8 cellular contexts compared by ENCODE assay signal in the genomic region with DNA sequence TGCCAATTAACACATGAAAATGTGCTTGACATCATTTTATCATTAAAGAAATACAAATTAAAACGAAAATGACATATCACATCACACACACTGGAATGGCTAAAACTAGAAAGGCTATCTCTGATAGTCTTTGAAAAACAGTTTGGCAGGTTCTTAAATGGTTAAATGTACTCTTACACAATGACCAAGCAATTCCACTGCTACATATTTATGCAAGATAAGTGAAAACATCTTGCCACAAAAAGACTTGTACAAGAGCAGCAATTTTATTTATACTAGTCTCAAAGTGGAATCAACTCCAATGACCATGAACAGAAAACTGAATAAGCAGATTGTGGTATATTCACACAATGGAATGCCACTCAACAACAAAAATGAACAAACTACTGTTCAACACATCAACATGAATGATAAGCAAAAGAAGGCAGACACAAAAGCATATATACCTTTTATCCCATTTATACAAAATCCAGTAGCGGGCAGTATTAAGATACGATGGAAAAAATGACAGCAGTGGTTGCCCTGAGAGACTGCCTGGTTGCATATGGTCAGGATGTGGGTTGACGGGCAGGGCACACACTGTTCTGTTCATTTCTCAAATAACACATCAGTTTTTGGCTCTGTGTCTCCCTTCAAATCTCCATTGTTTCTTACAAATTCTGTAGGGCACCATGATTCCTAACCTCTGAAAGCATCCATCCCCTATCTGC. TPM values are rescaled to one million over a fixed set of nuclear protein-coding genes. Genes with fewer than 3 reads are reported as not detected.
A peak's percentile ranks its signal among the peaks of the same experiment; 100 is the strongest.
DNase-seq lines count a peak whose midpoint lies in the region; ATAC-seq and TF ChIP-seq lines count a peak whose summit lies in the region.

No MANE protein-coding gene starts in this region.

- no peak for TF ChIP-seq CTCF in smooth muscle cell (IDR thresholded peaks at IDR 0.05; ENCODE audit: borderline replicate concordance, insufficient read depth, poor library complexity, severe bottlenecking)

- no peak overlapping the region for H3K27ac ChIP-seq in smooth muscle cell (ENCODE audit: low read depth)

- CTCF ChIA-PET in activated CD8-positive, alpha-beta memory T cell treated with anti-CD3 and anti-CD28 coated beads, Interleukin-2, amount 10 ng/mL, durations not matched to agents 7 days and 5 days (lab: Charles Lee) = no interaction called here

- peak; percentile 84 for DNase-seq in activated CD8-positive, alpha-beta memory T cell treated with anti-CD3 and anti-CD28 coated beads, Interleukin-2, amount 10 ng/mL, durations not matched to agents 7 days and 5 days
- DNase-seq in left ventricle myocardium superior (no peak), NCI-H2107 treated with DMSO at 0.1 percent for 48 hours (lab: John Stamatoyannopoulos, UW; ENCODE audit: unreplicated experiment) (no peak), H7 (no peak), NCI-H146 treated with DMSO at 0.1 percent for 48 hours (lab: John Stamatoyannopoulos, UW; ENCODE audit: unreplicated experiment) (no peak), smooth muscle cell (lab: John Stamatoyannopoulos, UW; ENCODE audit: unreplicated experiment) (no peak)

- no peaks in the 10 kb centered on the region for H3F3A ChIP-seq in smooth muscle cell (ENCODE audit: low read depth)

- peaks cover 3% of the 10 kb centered on the region for H3K9me3 Mint-ChIP-seq in activated CD8-positive, alpha-beta memory T cell treated with anti-CD3 and anti-CD28 coated beads, Interleukin-2, amount 10 ng/mL, durations not matched to agents 7 days and 5 days (ENCODE audit: low read depth)

- H3K4me1 ChIP-seq in smooth muscle cell (ENCODE audit: low read depth) = no peaks in the 10 kb centered on the region

- WGBS in smooth muscle cell (ENCODE audit: low lambda C conversion rate) = 79% methylated on average over 4 of the region's 4 CpGs

- intact Hi-C loops in left ventricle myocardium superior (cut with micrococcal nuclease) = no loop called here

- H3K9ac ChIP-seq in smooth muscle cell (ENCODE audit: low read depth) = no peak overlapping the region

- H3K4me2 ChIP-seq in smooth muscle cell = no peak overlapping the region

- peak overlapping the region; percentile 49 for H3K4me3 Mint-ChIP-seq in activated CD8-positive, alpha-beta memory T cell treated with anti-CD3 and anti-CD28 coated beads, Interleukin-2, amount 10 ng/mL, durations not matched to agents 7 days and 5 days

- peaks cover 83% of the 10 kb centered on the region for H3K36me3 Mint-ChIP-seq in activated CD8-positive, alpha-beta memory T cell treated with anti-CD3 and anti-CD28 coated beads, Interleukin-2, amount 10 ng/mL, durations not matched to agents 7 days and 5 days

- peak overlapping the region; percentile 85 for H3K27ac Mint-ChIP-seq in activated CD8-positive, alpha-beta memory T cell treated with anti-CD3 and anti-CD28 coated beads, Interleukin-2, amount 10 ng/mL, durations not matched to agents 7 days and 5 days

- H3K79me2 ChIP-seq in smooth muscle cell (ENCODE audit: low read depth) = no peaks in the 10 kb centered on the region

- H3K4me3 ChIP-seq in H7 (ENCODE audit: insufficient read depth, low read depth, low read length) (no peak overlapping the region), smooth muscle cell (no peak overlapping the region)

- peak; percentile 77 for ATAC-seq in GM18498 (IDR thresholded peaks at IDR 0.05; ENCODE audit: unreplicated experiment)
- peak; percentile 65 for ATAC-seq in HG02973 (IDR thresholded peaks at IDR 0.05; ENCODE audit: unreplicated experiment)
- peak; percentile 84 for ATAC-seq in activated CD8-positive, alpha-beta memory T cell treated with anti-CD3 and anti-CD28 coated beads, Interleukin-2, amount 10 ng/mL, durations not matched to agents 7 days and 5 days
- peak; percentile 67 for ATAC-seq in left ventricle myocardium superior

- H3K9me3 ChIP-seq in smooth muscle cell (replicated peaks; ENCODE audit: low read depth) = no peaks in the 10 kb centered on the region

- no peaks in the 10 kb centered on the region for H3K27me3 ChIP-seq in H7 (ENCODE audit: control insufficient read depth, insufficient read depth, low read length)
- H3K27me3 ChIP-seq in smooth muscle cell (ENCODE audit: low read depth) = no peaks in the 10 kb centered on the region

- peaks cover 68% of the 10 kb centered on the region for H3K4me1 Mint-ChIP-seq in activated CD8-positive, alpha-beta memory T cell treated with anti-CD3 and anti-CD28 coated beads, Interleukin-2, amount 10 ng/mL, durations not matched to agents 7 days and 5 days

- no peaks in the 10 kb centered on the region for H3K27me3 Mint-ChIP-seq in activated CD8-positive, alpha-beta memory T cell treated with anti-CD3 and anti-CD28 coated beads, Interleukin-2, amount 10 ng/mL, durations not matched to agents 7 days and 5 days

- H3K36me3 ChIP-seq in H7 (replicated peaks; ENCODE audit: control insufficient read depth, insufficient read depth, low read length) (no peaks in the 10 kb centered on the region), smooth muscle cell (ENCODE audit: low read depth) (no peaks in the 10 kb centered on the region)

- no peak overlapping the region for H2AFZ ChIP-seq in smooth muscle cell (ENCODE audit: low read depth)

- H4K20me1 ChIP-seq in smooth muscle cell (ENCODE audit: low read depth) = no peaks in the 10 kb centered on the region

RNA-seq across cellular contexts. Expression of a gene that starts 25.3 kb away (rescaled TPM):
- 100 to 1,000 TPM; 255 to 385 TPM for total RNA-seq in activated CD8-positive, alpha-beta memory T cell treated with anti-CD3 and anti-CD28 coated beads, Interleukin-2, amount 10 ng/mL, durations not matched to agents 7 days and 5 days
- total RNA-seq in left ventricle myocardium superior (69.2 TPM), smooth muscle cell (14.6 and 15.5 TPM in 2 replicates)
- total RNA-seq in H7 (2014; rRNA removed; shearing (Covaris generic)) = 0.15 TPM in 1 of 2 replicates, not detected in the other
- 9.5 and 14.7 TPM in 2 replicates for polyA plus RNA-seq in smooth muscle cell

Comparison
In these comparisons a context has a peak if more than half of its experiments do, and no peak if none do; other contexts are left out.
1. RNA of a gene that starts 25.3 kb away (total RNA-seq): 255 to 385 TPM in activated CD8-positive, alpha-beta memory T cell treated with anti-CD3 and anti-CD28 coated beads, Interleukin-2, amount 10 ng/mL, durations not matched to agents 7 days and 5 days, 69.2 TPM in left ventricle myocardium superior (single experiment) and 14.6 to 15.5 TPM in smooth muscle cell; 0.15 TPM in H7; every median in the first group is over 10 times any median in the second.
2. Peak in every context shown above with its lines, with median percentiles within 50 percentile points of each other: ATAC-seq.